8 cellular contexts compared by ENCODE assay signal in the genomic region with DNA sequence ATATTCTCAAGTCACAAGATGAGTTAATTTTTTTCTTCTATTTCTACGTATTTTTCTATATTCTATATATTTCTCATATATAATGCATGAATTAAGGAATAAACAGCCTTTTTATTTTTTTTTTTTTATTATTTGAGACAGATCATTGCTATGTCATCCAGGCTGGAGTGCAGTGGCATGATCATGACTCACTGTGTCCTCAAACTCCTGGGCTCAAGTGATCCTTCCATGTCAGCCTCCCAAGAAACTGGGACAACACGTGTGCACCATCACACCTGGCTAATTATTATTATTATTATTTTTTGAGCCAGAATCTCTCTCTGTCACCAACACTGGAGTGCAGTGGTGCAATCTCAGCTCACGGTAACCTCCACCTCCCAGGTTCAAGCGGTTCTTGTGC. TPM values are rescaled to one million over a fixed set of nuclear protein-coding genes. Genes with fewer than 3 reads are reported as not detected.
DNase-seq lines count a peak whose midpoint lies in the region; ATAC-seq, FAIRE-seq and TF ChIP-seq lines count a peak whose summit lies in the region.

No MANE protein-coding gene starts in this region.

- H3K4me1 ChIP-seq in CD8-positive, alpha-beta T cell (ENCODE audit: insufficient read depth, low read length): peaks cover 11% of the 10 kb centered on the region
- H3K4me1 ChIP-seq in HUES48 (ENCODE audit: control insufficient read depth, insufficient read depth, low read length) (peaks cover 4% of the 10 kb centered on the region; the same call in 1 of the 2 replicates), astrocyte (ENCODE audit: insufficient read depth, low read length) (peaks cover 3% of the 10 kb centered on the region), mesenchymal stem cell (ENCODE audit: control insufficient read depth, insufficient read depth, low read depth, low read length) (no peaks in the 10 kb centered on the region)

- H3K9me3 Mint-ChIP-seq in CD8-positive, alpha-beta T cell: peaks cover 10% of the 10 kb centered on the region
- H3K9me3 Mint-ChIP-seq in astrocyte (ENCODE audit: unreplicated experiment): no peaks in the 10 kb centered on the region

- no peak overlapping the region for H3K4me3 ChIP-seq in CD8-positive, alpha-beta T cell (ENCODE audit: low read depth, low read length)
- H3K4me3 ChIP-seq in HUES48 (ENCODE audit: low read depth, low read length) (peak overlapping the region; percentile 85; the same call in 1 of the 2 replicates), astrocyte (ENCODE audit: insufficient read depth, low read depth, low read length) (no peak overlapping the region), mesenchymal stem cell (ENCODE audit: insufficient read depth in 1 of 2, low read depth in 1 of 2, low read length in 2 of 2) (peak overlapping the region in 1 of 2 experiments; percentile 88)

- H3K23ac ChIP-seq in mesenchymal stem cell (ENCODE audit: low read length in 2 of 2): no peak overlapping the region

- no peak for FAIRE-seq in astrocyte (lab: Jason Lieb, UNC)

- H2BK5ac ChIP-seq in mesenchymal stem cell (ENCODE audit: low read depth, low read length, poor library complexity, severe bottlenecking): no peak overlapping the region

- peaks cover 16% of the 10 kb centered on the region for H3K79me1 ChIP-seq in mesenchymal stem cell (replicated peaks; ENCODE audit: low read length, poor library complexity, severe bottlenecking)

- no peak overlapping the region for H3K27ac Mint-ChIP-seq in CD8-positive, alpha-beta T cell
- H3K27ac Mint-ChIP-seq in astrocyte (ENCODE audit: unreplicated experiment): no peak overlapping the region

- CTCF ChIA-PET in CD8-positive, alpha-beta T cell (lab: Charles Lee): no interaction called here

- H3K79me2 ChIP-seq in astrocyte (ENCODE audit: insufficient read depth, low read length): peaks cover 25% of the 10 kb centered on the region

- H3K9ac ChIP-seq in HUES48 (ENCODE audit: low read depth, low read length) (no peak overlapping the region), astrocyte (ENCODE audit: low read length) (no peak overlapping the region), mesenchymal stem cell (ENCODE audit: low read length) (peak overlapping the region; percentile 95)

- H4K20me1 ChIP-seq in astrocyte (ENCODE audit: insufficient read depth, low read length): peaks cover 12% of the 10 kb centered on the region

- H3K4me1 Mint-ChIP-seq in CD8-positive, alpha-beta T cell (ENCODE audit: low read depth): peaks cover 18% of the 10 kb centered on the region
- peaks cover 2% of the 10 kb centered on the region for H3K4me1 Mint-ChIP-seq in astrocyte (ENCODE audit: low read depth, unreplicated experiment)

- no peak for TF ChIP-seq CTCF in CD8-positive, alpha-beta T cell (IDR thresholded peaks at IDR 0.05)
- TF ChIP-seq CTCF in astrocyte (IDR thresholded peaks at IDR 0.05; ENCODE audit: insufficient read depth, low read depth, low read length): no peak

- no peak overlapping the region for H3K18ac ChIP-seq in mesenchymal stem cell (ENCODE audit: low read depth in 1 of 2, low read length in 2 of 2)

- H3K27me3 Mint-ChIP-seq in CD8-positive, alpha-beta T cell (ENCODE audit: low read depth): no peaks in the 10 kb centered on the region
- peaks cover 4% of the 10 kb centered on the region for H3K27me3 Mint-ChIP-seq in astrocyte (ENCODE audit: low read depth, unreplicated experiment)

- H2BK120ac ChIP-seq in mesenchymal stem cell (ENCODE audit: low read depth, low read length): no peak overlapping the region

- H3K36me3 Mint-ChIP-seq in CD8-positive, alpha-beta T cell: peaks cover 6% of the 10 kb centered on the region
- H3K36me3 Mint-ChIP-seq in astrocyte (ENCODE audit: low read depth, unreplicated experiment): peaks cover 4% of the 10 kb centered on the region

- no peak overlapping the region for H4K8ac ChIP-seq in mesenchymal stem cell (ENCODE audit: low read length)

- 97% methylated on average over 4 of the region's 4 CpGs for WGBS in mesenchymal stem cell

- no peak overlapping the region for H4K91ac ChIP-seq in mesenchymal stem cell (ENCODE audit: low read length)

- intact Hi-C loops in CD8-positive, alpha-beta T cell (cut with DNase I, micrococcal nuclease): loop anchor here (5.0 kb wide), 1 partner anchor 157 kb away; a partner anchor contains a TSS

- DNase-seq in CD8-positive, alpha-beta T cell: no peak
- DNase-seq in astrocyte (ENCODE audit: low read depth): no peak
- DNase-seq in mesenchymal stem cell: peak; percentile 24
- DNase-seq in NCI-H1092 (lab: John Stamatoyannopoulos, UW): no peak
- DNase-seq in DMS79 (lab: John Stamatoyannopoulos, UW): no peak

- no peak overlapping the region for H3K14ac ChIP-seq in mesenchymal stem cell (ENCODE audit: low read length in 2 of 2)

- H3K27me3 ChIP-seq in CD8-positive, alpha-beta T cell (ENCODE audit: insufficient read depth, low read length): no peaks in the 10 kb centered on the region
- H3K27me3 ChIP-seq in HUES48 (ENCODE audit: control insufficient read depth, insufficient read depth, low read length): no peaks in the 10 kb centered on the region; the same call in 1 of the 2 replicates
- H3K27me3 ChIP-seq in astrocyte (ENCODE audit: insufficient read depth, low read length): no peaks in the 10 kb centered on the region
- no peaks in the 10 kb centered on the region for H3K27me3 ChIP-seq in mesenchymal stem cell (ENCODE audit: control insufficient read depth in 1 of 2, insufficient read depth in 1 of 2, low read length in 2 of 2)

- ATAC-seq in CD8-positive, alpha-beta T cell: no peak
- ATAC-seq in HG03565 (IDR thresholded peaks at IDR 0.05; ENCODE audit: unreplicated experiment): no peak
- ATAC-seq in HG03460 (IDR thresholded peaks at IDR 0.05; ENCODE audit: unreplicated experiment): no peak

- POLR2A ChIA-PET in CD8-positive, alpha-beta T cell (lab: Charles Lee): no interaction called here

- no peak overlapping the region for H2BK15ac ChIP-seq in mesenchymal stem cell (ENCODE audit: low read depth, poor library complexity, severe bottlenecking)

- H3K9me3 ChIP-seq in CD8-positive, alpha-beta T cell (ENCODE audit: low read length): no peaks in the 10 kb centered on the region
- H3K9me3 ChIP-seq in HUES48 (ENCODE audit: control insufficient read depth, insufficient read depth, low read length): no peaks in the 10 kb centered on the region
- no peaks in the 10 kb centered on the region for H3K9me3 ChIP-seq in astrocyte (ENCODE audit: insufficient read depth, low read depth, low read length)
- H3K9me3 ChIP-seq in mesenchymal stem cell (ENCODE audit: control insufficient read depth, low read length): no peaks in the 10 kb centered on the region

- H3K36me3 ChIP-seq in CD8-positive, alpha-beta T cell (ENCODE audit: insufficient read depth, low read length): no peaks in the 10 kb centered on the region
- H3K36me3 ChIP-seq in HUES48 (ENCODE audit: control insufficient read depth, insufficient read depth, low read length) (peaks cover 42% of the 10 kb centered on the region), astrocyte (ENCODE audit: insufficient read depth, low read length) (peaks cover 16% of the 10 kb centered on the region), mesenchymal stem cell (ENCODE audit: control insufficient read depth in 1 of 2, insufficient read depth in 2 of 2, low read depth in 1 of 2, low read length in 2 of 2) (peaks cover 8 to 48% of the 10 kb centered on the region in 2 experiments)

- H3K4me3 Mint-ChIP-seq in CD8-positive, alpha-beta T cell: peak overlapping the region; percentile 96
- peak overlapping the region; percentile 99 for H3K4me3 Mint-ChIP-seq in astrocyte (ENCODE audit: unreplicated experiment)

- no peak overlapping the region for H2BK12ac ChIP-seq in mesenchymal stem cell (ENCODE audit: low read length in 2 of 2)

- H2AK5ac ChIP-seq in mesenchymal stem cell (ENCODE audit: low read length, severe bottlenecking): no peak overlapping the region

- no peak overlapping the region for H3K4ac ChIP-seq in mesenchymal stem cell (ENCODE audit: low read depth in 1 of 2, low read length in 2 of 2)

- H3K27ac ChIP-seq in CD8-positive, alpha-beta T cell (ENCODE audit: low read depth, low read length): no peak overlapping the region
- no peak overlapping the region for H3K27ac ChIP-seq in HUES48 (ENCODE audit: low read depth, low read length)
- no peak overlapping the region for H3K27ac ChIP-seq in astrocyte (ENCODE audit: low read depth, low read length)
- H3K27ac ChIP-seq in mesenchymal stem cell (ENCODE audit: low read length, poor library complexity, severe bottlenecking): no peak overlapping the region

- H3K4me2 ChIP-seq in astrocyte (ENCODE audit: low read length): peak overlapping the region; percentile 94
- no peak overlapping the region for H3K4me2 ChIP-seq in mesenchymal stem cell (ENCODE audit: low read length, poor library complexity, severe bottlenecking)

- no peak overlapping the region for H2AFZ ChIP-seq in astrocyte (ENCODE audit: low read depth, low read length)
- H2AFZ ChIP-seq in mesenchymal stem cell (ENCODE audit: low read depth, low read length): no peak overlapping the region

RNA-seq across cellular contexts. Expression of a gene that starts 1.5 kb away (rescaled TPM):
- 1 to 10 TPM; 1.8 to 1.9 TPM for total RNA-seq in CD8-positive, alpha-beta T cell
- 37.9 and 42.8 TPM in 2 replicates for total RNA-seq in astrocyte
- polyA plus RNA-seq in mesenchymal stem cell (2013, experiment 1 of 2): 22.9 TPM
- polyA plus RNA-seq in mesenchymal stem cell (2013, experiment 2 of 2): 24.2 TPM

RNA-seq across cellular contexts. Expression of a gene that starts 58.3 kb away (rescaled TPM):
- total RNA-seq in CD8-positive, alpha-beta T cell: 10 to 100 TPM; 15.3 to 18.3 TPM
- 18.9 and 24.0 TPM in 2 replicates for total RNA-seq in astrocyte
- 15.6 TPM for polyA plus RNA-seq in mesenchymal stem cell (2013, experiment 1 of 2)
- polyA plus RNA-seq in mesenchymal stem cell (2013, experiment 2 of 2): 15.6 TPM

Comparison
In these comparisons a context has a peak if more than half of its experiments do, and no peak if none do; other contexts are left out.
1. RNA of a gene that starts 1.5 kb away (total RNA-seq): 37.9 to 42.8 TPM in astrocyte; 1.8 to 1.9 TPM in CD8-positive, alpha-beta T cell; every median in the first group is over 10 times any median in the second.